ENCODE assay signal across 27 cellular contexts in genomic region chr16:54180421-54181359, GRCh38.
"Had no signal": no experiment of that assay in that cellular context is flagged by ENCODE, and none has a peak within 500 bp of the region (broad histone marks: within the 10 kb centered on the region; RNA-seq: fewer than 3 reads in every experiment).

No MANE protein-coding gene starts in this region.

- H3K4me1 Mint-ChIP-seq: activated CD4-positive, alpha-beta memory T cell treated with anti-CD3 and anti-CD28 coated beads, Interleukin-2, amount 10 ng/mL, durations not matched to agents 7 days and 5 days; activated T-helper 17 cell treated with anti-CD3 and anti-CD28 coated beads, Interleukin-2, amount 50 U/mL, for 72 hours; T-cell had no signal

- DNase-seq: activated CD4-positive, alpha-beta memory T cell treated with anti-CD3 and anti-CD28 coated beads, Interleukin-2, amount 10 ng/mL, durations not matched to agents 7 days and 5 days; activated CD4-positive, alpha-beta T cell treated with anti-CD3 and anti-CD28 coated beads, Interleukin-2, amount 50 U/mL, for 1 hour; activated CD4-positive, CD25-positive, alpha-beta regulatory T cell; activated gamma-delta T cell; activated naive CD4-positive, alpha-beta T cell treated with anti-CD3 and anti-CD28 coated beads for 36 hours; activated T-cell treated with anti-CD3 and anti-CD28 coated beads for 4 hours; activated T-cell treated with anti-CD3 and anti-CD28 coated beads, Interleukin-2, amount 50 U/mL, for 48 hours; brain microvascular endothelial cell; Kasumi-1; NCI-H1105 treated with DMSO at 0.1 percent for 48 hours; NCI-H146; NCI-H187 treated with DMSO at 0.1 percent for 48 hours; NCI-H2081 treated with DMSO at 0.1 percent for 48 hours; NCI-H2227 treated with DMSO at 0.1 percent for 48 hours; NCI-H526; NCI-H82; OCI-M1; RPMI8226; T-cell; T-helper 2 cell; T1000 had no signal

- H3K27me3 ChIP-seq: brain microvascular endothelial cell, cardiac muscle cell had no signal

- H3K27me3 Mint-ChIP-seq: activated CD4-positive, alpha-beta memory T cell treated with anti-CD3 and anti-CD28 coated beads, Interleukin-2, amount 10 ng/mL, durations not matched to agents 7 days and 5 days had no signal

- H3K27ac ChIP-seq: brain microvascular endothelial cell, cardiac muscle cell, SK-N-MC had no signal

- H3K27ac Mint-ChIP-seq: activated CD4-positive, alpha-beta memory T cell treated with anti-CD3 and anti-CD28 coated beads, Interleukin-2, amount 10 ng/mL, durations not matched to agents 7 days and 5 days; activated naive CD4-positive, alpha-beta T cell treated with anti-CD3 and anti-CD28 coated beads for 36 hours; activated naive CD8-positive, alpha-beta T cell; activated T-helper 17 cell treated with anti-CD3 and anti-CD28 coated beads, Interleukin-2, amount 50 U/mL, for 72 hours; T-cell had no signal

- ATAC-seq: activated T-helper 17 cell treated with anti-CD3 and anti-CD28 coated beads, Interleukin-2, amount 50 U/mL, for 72 hours; Panc1; Right ventricle myocardium inferior; T-cell had no signal

- H3K4me3 ChIP-seq: cardiac muscle cell, SK-N-MC had no signal

- H3K36me3 ChIP-seq: brain microvascular endothelial cell, cardiac muscle cell had no signal

- H3K4me3 Mint-ChIP-seq: activated CD4-positive, alpha-beta memory T cell treated with anti-CD3 and anti-CD28 coated beads, Interleukin-2, amount 10 ng/mL, durations not matched to agents 7 days and 5 days; activated naive CD4-positive, alpha-beta T cell treated with anti-CD3 and anti-CD28 coated beads for 36 hours; activated naive CD8-positive, alpha-beta T cell; activated T-helper 17 cell treated with anti-CD3 and anti-CD28 coated beads, Interleukin-2, amount 50 U/mL, for 72 hours; T-cell had no signal

- H3K36me3 Mint-ChIP-seq: activated naive CD8-positive, alpha-beta T cell; T-cell had no signal

- H3K9me3 Mint-ChIP-seq: activated CD4-positive, alpha-beta memory T cell treated with anti-CD3 and anti-CD28 coated beads, Interleukin-2, amount 10 ng/mL, durations not matched to agents 7 days and 5 days; activated naive CD4-positive, alpha-beta T cell treated with anti-CD3 and anti-CD28 coated beads for 36 hours; activated T-helper 17 cell treated with anti-CD3 and anti-CD28 coated beads, Interleukin-2, amount 50 U/mL, for 72 hours had no signal
